19 cellular contexts compared by ENCODE assay signal in genomic region chr4:56106180-56106579, GRCh38.
DNase-seq lines count a peak whose midpoint lies in the region; ATAC-seq, FAIRE-seq and TF ChIP-seq lines count a peak whose summit lies in the region.
"Had no signal": no experiment of that assay in that cellular context is flagged by ENCODE, and none has a peak within 500 bp of the region (broad histone marks: within the 10 kb centered on the region; RNA-seq: fewer than 3 reads in every experiment).

No MANE protein-coding gene starts in this region.

- CTCF ChIA-PET in HepG2 (lab: Yijun Ruan, JAX; ENCODE audit: low intra/inter-chr PET ratio, low total read pairs): no interaction called here
- CTCF ChIA-PET in activated CD4-positive, alpha-beta memory T cell treated with anti-CD3 and anti-CD28 coated beads, Interleukin-2, amount 10 ng/mL, durations not matched to agents 7 days and 5 days (lab: Charles Lee): no interaction called here

- FAIRE-seq in HepG2 (lab: Jason Lieb, UNC): peak; percentile 32
- FAIRE-seq: HTR-8/SVneo, K562 had no signal

- no peaks in the 10 kb centered on the region for H4K20me1 ChIP-seq in HepG2 (ENCODE audit: insufficient read depth, low read length)

- H3K9ac ChIP-seq in HepG2 (ENCODE audit: insufficient read depth, low read depth, low read length): no peak overlapping the region
- H3K9ac ChIP-seq: BLaER1 treated with 17β-estradiol and CSF1 and Interleukin-3, amounts not matched to agents 10 nM and 100 nM had no signal

- TF ChIP-seq EP300 in HepG2 (IDR thresholded peaks at IDR 0.05; ENCODE audit: low read depth in 2 of 2, low read length in 2 of 2) (no peak), HepG2 (CRISPR knock-in tag; IDR thresholded peaks at IDR 0.05; ENCODE audit: borderline replicate concordance) (no peak)

- TF ChIP-seq POLR2A in HepG2 (IDR thresholded peaks at IDR 0.05; ENCODE audit: insufficient read depth in 1 of 2, low read depth in 2 of 2, low read length in 2 of 2): no peak
- TF ChIP-seq POLR2A in right lobe of liver (IDR thresholded peaks at IDR 0.05): no peak

- peaks cover 21% of the 10 kb centered on the region for H3K36me3 Mint-ChIP-seq in nephron (ENCODE audit: low read depth)
- H3K36me3 Mint-ChIP-seq in activated CD4-positive, alpha-beta memory T cell treated with anti-CD3 and anti-CD28 coated beads, Interleukin-2, amount 10 ng/mL, durations not matched to agents 7 days and 5 days (ENCODE audit: low read depth): no peaks in the 10 kb centered on the region

- H3K9me3 ChIP-seq in HepG2 (ENCODE audit: low read length): no peaks in the 10 kb centered on the region
- no peaks in the 10 kb centered on the region for H3K9me3 ChIP-seq in right lobe of liver

- BruUV-seq in HepG2 (replicated peaks; lab: Mats Ljungman, UMichigan): no TSS peak

- ATAC-seq in HepG2: no peak
- no peak for ATAC-seq in right lobe of liver
- ATAC-seq: HCT116, K562, PC-3 had no signal

- H3K4me1 ChIP-seq in HepG2 (ENCODE audit: insufficient read depth, low read length): peaks cover 52% of the 10 kb centered on the region
- no peaks in the 10 kb centered on the region for H3K4me1 ChIP-seq in right lobe of liver

- no peaks in the 10 kb centered on the region for H3K27me3 Mint-ChIP-seq in nephron (ENCODE audit: low read depth)
- peaks cover 10% of the 10 kb centered on the region for H3K27me3 Mint-ChIP-seq in activated CD4-positive, alpha-beta memory T cell treated with anti-CD3 and anti-CD28 coated beads, Interleukin-2, amount 10 ng/mL, durations not matched to agents 7 days and 5 days

- H3K36me3 ChIP-seq in HepG2 (replicated peaks in 1 of 2; ENCODE audit: control insufficient read depth in 1 of 2, insufficient read depth in 2 of 2, low read length in 2 of 2) (no peaks in the 10 kb centered on the region), right lobe of liver (no peaks in the 10 kb centered on the region)

- H3K4me2 ChIP-seq in HepG2 (ENCODE audit: low read depth, low read length): no peak overlapping the region
- H3K4me2 ChIP-seq: BLaER1 treated with 17β-estradiol and CSF1 and Interleukin-3, amounts not matched to agents 10 nM and 100 nM had no signal

- in situ Hi-C loops in HepG2 (cut with HindIII; ENCODE audit: extremely low pct_ligation_motif_present, low pct_unique_long_range_greater_than_20kb): no loop called here

- DNase-seq in HepG2 (ENCODE audit: low spot score) (no peak), right lobe of liver (no peak), choroid plexus epithelial cell (ENCODE audit: low read depth) (peak; percentile 2), putamen (ENCODE audit: low spot score) (no peak), T-helper 1 cell (no peak)
- DNase-seq in activated CD4-positive, alpha-beta memory T cell treated with anti-CD3 and anti-CD28 coated beads, Interleukin-2, amount 10 ng/mL, durations not matched to agents 7 days and 5 days: no peak
- DNase-seq in activated naive CD4-positive, alpha-beta T cell (lab: John Stamatoyannopoulos, UW): no peak
- DNase-seq: DMS153; EL; NCI-H1436; NCI-H2081 treated with DMSO at 0.1 percent for 48 hours; NCI-H526; NK-92 treated with Interleukin-12 subunit alpha and Interleukin-12 subunit beta, amount 100 ng/mL, for 24 hours; PC-3 had no signal

- H3K79me2 ChIP-seq in HepG2 (ENCODE audit: insufficient read depth, low read length): no peaks in the 10 kb centered on the region

- 45% methylated on average over 3 of the region's 3 CpGs for WGBS in HepG2 (ENCODE audit: low lambda C conversion rate)
- WGBS in right lobe of liver (ENCODE audit: insufficient coverage, low coverage, low lambda C conversion rate, missing lambda C conversion rate): 36% methylated on average over 3 of the region's 3 CpGs

- peaks cover 48% of the 10 kb centered on the region for H3K4me1 Mint-ChIP-seq in nephron
- no peaks in the 10 kb centered on the region for H3K4me1 Mint-ChIP-seq in activated CD4-positive, alpha-beta memory T cell treated with anti-CD3 and anti-CD28 coated beads, Interleukin-2, amount 10 ng/mL, durations not matched to agents 7 days and 5 days

- TF ChIP-seq RAD21 in HepG2 (CRISPR knock-in tag; IDR thresholded peaks at IDR 0.05): no peak

- no peak overlapping the region for H3K4me3 Mint-ChIP-seq in nephron
- no peak overlapping the region for H3K4me3 Mint-ChIP-seq in activated CD4-positive, alpha-beta memory T cell treated with anti-CD3 and anti-CD28 coated beads, Interleukin-2, amount 10 ng/mL, durations not matched to agents 7 days and 5 days

- intact Hi-C loops in HepG2 (cut with micrococcal nuclease; ENCODE audit: unreplicated experiment) (loop anchor here (10.0 kb wide), 1 partner anchor 161 kb away; the partner anchor contains the start of gene CEP135), right lobe of liver (cut with DNase I) (no loop called here)

- no peak overlapping the region for H2AFZ ChIP-seq in HepG2 (ENCODE audit: low read length)

- POLR2A ChIA-PET in HepG2 (lab: Yijun Ruan, JAX): no interaction called here
- POLR2A ChIA-PET in activated CD4-positive, alpha-beta memory T cell treated with anti-CD3 and anti-CD28 coated beads, Interleukin-2, amount 10 ng/mL, durations not matched to agents 7 days and 5 days (lab: Charles Lee): no interaction called here

- H3K27me3 ChIP-seq in HepG2 (ENCODE audit: control insufficient read depth in 1 of 2, insufficient read depth in 2 of 2, low read length in 2 of 2) (no peaks in the 10 kb centered on the region; a peak in 1 of 5 replicates), right lobe of liver (no peaks in the 10 kb centered on the region)
- H3K27me3 ChIP-seq: BLaER1 treated with 17β-estradiol and CSF1 and Interleukin-3, amounts not matched to agents 10 nM and 100 nM had no signal

- TF ChIP-seq CTCF in HepG2 (CRISPR knock-in tag; IDR thresholded peaks at IDR 0.05): no peak
- TF ChIP-seq CTCF in right lobe of liver (IDR thresholded peaks at IDR 0.05): no peak
- TF ChIP-seq CTCF in choroid plexus epithelial cell (conservative IDR thresholded peaks at IDR 0.05; ENCODE audit: low read depth, low read length): no peak
- no peak for TF ChIP-seq CTCF in nephron (IDR thresholded peaks at IDR 0.05; ENCODE audit: unreplicated experiment in 3 of 3)

- peak overlapping the region; percentile 88 to 97 (median 92) for H3K27ac Mint-ChIP-seq in nephron
- H3K27ac Mint-ChIP-seq in activated CD4-positive, alpha-beta memory T cell treated with anti-CD3 and anti-CD28 coated beads, Interleukin-2, amount 10 ng/mL, durations not matched to agents 7 days and 5 days: no peak overlapping the region

- H3K9me3 Mint-ChIP-seq in nephron: no peaks in the 10 kb centered on the region
- no peaks in the 10 kb centered on the region for H3K9me3 Mint-ChIP-seq in activated CD4-positive, alpha-beta memory T cell treated with anti-CD3 and anti-CD28 coated beads, Interleukin-2, amount 10 ng/mL, durations not matched to agents 7 days and 5 days

- no peak overlapping the region for H3K4me3 ChIP-seq in HepG2 (replicated peaks in 1 of 3; ENCODE audit: insufficient read depth in 1 of 3, low read depth in 2 of 3, low read length in 3 of 3)
- H3K4me3 ChIP-seq in right lobe of liver: no peak overlapping the region
- no peak overlapping the region for H3K4me3 ChIP-seq in choroid plexus epithelial cell (ENCODE audit: low read depth, low read length)
- H3K4me3 ChIP-seq: BLaER1 treated with 17β-estradiol and CSF1 and Interleukin-3, amounts not matched to agents 10 nM and 100 nM; K562 had no signal

- H3K27ac ChIP-seq in HepG2 (ENCODE audit: extremely low read length, insufficient read depth, low read length) (peak overlapping the region; percentile 25), right lobe of liver (no peak overlapping the region)
- H3K27ac ChIP-seq: BLaER1 treated with 17β-estradiol and CSF1 and Interleukin-3, amounts not matched to agents 10 nM and 100 nM had no signal

TF ChIP-seq in HepG2, 621 proteins besides CTCF, POLR2A, EP300 and RAD21 (continues in another document):
- TF ChIP-seq ZFP36L2 (CRISPR knock-in tag; IDR thresholded peaks at IDR 0.05) (no peak), JDP2 (CRISPR knock-in tag; IDR thresholded peaks at IDR 0.05; ENCODE audit: borderline replicate concordance) (no peak), ZSCAN20 (CRISPR knock-in tag; IDR thresholded peaks at IDR 0.05; ENCODE audit: borderline replicate concordance) (no peak), ZNF33A (CRISPR knock-in tag; IDR thresholded peaks at IDR 0.05; ENCODE audit: borderline replicate concordance) (no peak), CEBPB (IDR thresholded peaks at IDR 0.05; ENCODE audit: borderline replicate concordance, low read depth, low read length) (no peak)
